8 cellular contexts compared by ENCODE assay signal in the genomic region with DNA sequence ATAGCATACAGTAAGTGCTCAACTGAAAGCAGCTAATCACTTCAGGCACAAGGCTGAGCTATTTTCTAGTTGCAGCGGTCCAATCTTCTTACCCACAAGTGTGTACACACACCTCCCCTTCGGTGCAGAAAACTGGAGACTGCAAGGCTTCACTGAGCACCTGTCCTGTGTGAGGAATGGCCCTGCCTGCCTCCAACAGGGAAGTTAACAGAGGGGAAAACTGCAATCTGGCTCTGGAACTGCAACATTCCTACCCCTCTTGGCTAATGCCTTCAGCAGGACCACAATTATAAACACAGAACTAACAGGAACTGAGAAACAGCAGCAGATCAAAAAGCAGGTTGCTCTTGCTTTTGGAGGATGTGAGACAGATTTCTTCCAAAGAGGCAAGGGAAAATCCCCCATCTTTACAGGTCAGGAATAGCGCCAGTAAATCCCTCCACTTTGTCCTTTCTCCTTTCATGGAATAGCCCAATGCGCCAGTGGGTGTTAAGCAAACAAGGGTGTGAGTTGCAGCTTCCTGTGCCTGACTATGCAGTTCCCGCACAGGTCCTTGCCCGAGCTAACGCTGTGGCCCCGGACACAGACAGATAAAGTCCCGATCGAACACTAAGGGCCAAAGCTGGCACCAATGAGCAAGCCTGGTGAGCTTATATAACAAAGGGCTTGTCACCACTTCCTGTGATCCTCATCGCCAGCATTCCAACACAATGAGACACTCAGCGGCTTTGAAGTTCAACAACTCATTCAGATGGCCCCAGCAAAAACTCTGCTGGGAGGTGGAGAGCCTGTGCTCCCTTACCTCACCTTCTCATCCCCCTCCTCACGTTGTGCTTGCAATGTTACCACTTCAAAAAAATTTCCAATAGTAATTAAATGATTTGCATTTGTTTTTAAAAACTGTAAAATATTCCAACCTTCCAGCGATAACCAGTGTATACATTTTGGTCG. TPM values are rescaled to one million over a fixed set of nuclear protein-coding genes. Genes with fewer than 3 reads are reported as not detected.
DNase-seq lines count a peak whose midpoint lies in the region; ATAC-seq, FAIRE-seq and TF ChIP-seq lines count a peak whose summit lies in the region.

No MANE protein-coding gene starts in this region.

- no peaks in the 10 kb centered on the region for H3K27me3 Mint-ChIP-seq in activated naive CD8-positive, alpha-beta T cell treated with anti-CD3 and anti-CD28 coated beads, Interleukin-2, amount 50 U/mL, for 24 hours

- H3K36me3 Mint-ChIP-seq in activated naive CD8-positive, alpha-beta T cell treated with anti-CD3 and anti-CD28 coated beads, Interleukin-2, amount 50 U/mL, for 24 hours (ENCODE audit: low read depth), result no peaks in the 10 kb centered on the region

- H3K4me3 ChIP-seq in SJCRH30 (peak overlapping the region; percentile 23), muscle layer of duodenum (ENCODE audit: low read depth in 1 of 2, low read length in 2 of 2) (peak overlapping the region; percentile 24 to 27), lower leg skin (ENCODE audit: low read depth, poor library complexity, severe bottlenecking) (no peak overlapping the region)

- H3K36me3 ChIP-seq in SJCRH30, result no peaks in the 10 kb centered on the region
- H3K36me3 ChIP-seq in muscle layer of duodenum (ENCODE audit: control insufficient read depth in 1 of 2, insufficient read depth in 2 of 2, low read length in 2 of 2), result no peaks in the 10 kb centered on the region

- intact Hi-C loops in lower leg skin (cut with DNase I; ENCODE audit: low total_unique reads), result no loop called here

- H3K9me3 ChIP-seq in SJCRH30 (replicated peaks) (no peaks in the 10 kb centered on the region), muscle layer of duodenum (ENCODE audit: control insufficient read depth in 1 of 2, low read length in 2 of 2) (no peaks in the 10 kb centered on the region)

- H3K4me1 ChIP-seq in SJCRH30 (peaks cover 30% of the 10 kb centered on the region), muscle layer of duodenum (ENCODE audit: control insufficient read depth in 1 of 2, insufficient read depth in 2 of 2, low read length in 2 of 2) (peaks cover 5 to 19% of the 10 kb centered on the region in 2 donors)

- 33 to 41% methylated on average over 15 of the region's 15 CpGs for WGBS in lower leg skin, 2 donors

- H3K27ac Mint-ChIP-seq in activated naive CD8-positive, alpha-beta T cell treated with anti-CD3 and anti-CD28 coated beads, Interleukin-2, amount 50 U/mL, for 24 hours, result no peak overlapping the region

- peak in 1 of 3 donors; percentile 13 for TF ChIP-seq CTCF in lower leg skin (IDR thresholded peaks at IDR 0.05)

- H3K27me3 ChIP-seq in SJCRH30, result no peaks in the 10 kb centered on the region
- no peaks in the 10 kb centered on the region for H3K27me3 ChIP-seq in muscle layer of duodenum (ENCODE audit: low read depth, low read length)

- no peak for ATAC-seq in GM19324 (IDR thresholded peaks at IDR 0.05; ENCODE audit: low FRiP score, unreplicated experiment)
- no peak for ATAC-seq in activated naive CD8-positive, alpha-beta T cell treated with anti-CD3 and anti-CD28 coated beads, Interleukin-2, amount 50 U/mL, for 24 hours

- H3K4me3 Mint-ChIP-seq in activated naive CD8-positive, alpha-beta T cell treated with anti-CD3 and anti-CD28 coated beads, Interleukin-2, amount 50 U/mL, for 24 hours, result no peak overlapping the region

- peaks cover 5% of the 10 kb centered on the region for H3K4me1 Mint-ChIP-seq in activated naive CD8-positive, alpha-beta T cell treated with anti-CD3 and anti-CD28 coated beads, Interleukin-2, amount 50 U/mL, for 24 hours

- TF ChIP-seq POLR2A in H54 (IDR thresholded peaks at IDR 0.05; ENCODE audit: low read depth, low read length) (peak; percentile 19; the same call in 1 of the 2 replicates), lower leg skin (IDR thresholded peaks at IDR 0.05) (no peak)

- peak; percentile 71 for FAIRE-seq in H54 (lab: Jason Lieb, UNC)

- H3K27ac ChIP-seq in SJCRH30 (peak overlapping the region; percentile 81), muscle layer of duodenum (ENCODE audit: low read length) (peak overlapping the region; percentile 82)

- DNase-seq in A172 (ENCODE audit: low spot score) (peak; percentile 98), H54 (ENCODE audit: insufficient read length, low spot score) (peak; percentile 65), SJCRH30 (peak; percentile 76 to 79), fibroblast of gingiva (ENCODE audit: low read depth) (peak; percentile 73), lower leg skin (ENCODE audit: low spot score in 2 of 2) (no peak)
- no peak for DNase-seq in activated naive CD8-positive, alpha-beta T cell treated with anti-CD3 and anti-CD28 coated beads, Interleukin-2, amount 50 U/mL, for 24 hours

- no peaks in the 10 kb centered on the region for H3K9me3 Mint-ChIP-seq in activated naive CD8-positive, alpha-beta T cell treated with anti-CD3 and anti-CD28 coated beads, Interleukin-2, amount 50 U/mL, for 24 hours

RNA-seq across cellular contexts. Expression of a gene that starts 21.5 kb away (rescaled TPM):
- total RNA-seq in A172 (2014; rRNA removed; shearing (Covaris generic)), result 15.1 and 19.8 TPM in 2 replicates
- total RNA-seq in SJCRH30 (2014; rRNA removed; shearing (Covaris generic)), result 14.7 and 14.9 TPM in 2 replicates
- 10 to 100 TPM; 27.6 to 42.6 (median 34.5) TPM for total RNA-seq in lower leg skin

Comparison
In these comparisons a context has a peak if more than half of its experiments do, and no peak if none do; other contexts are left out.
1. DNase-seq: peak in A172 (single experiment), H54 (single experiment), SJCRH30 (2 of 2) and fibroblast of gingiva (single experiment); none in lower leg skin (0 of 2) and activated naive CD8-positive, alpha-beta T cell treated with anti-CD3 and anti-CD28 coated beads, Interleukin-2, amount 50 U/mL, for 24 hours (single experiment).